Comparison of ENCODE assay signal across 18 cellular contexts in genomic region chr5:92064993-92065392, GRCh38.
"Had no signal": no experiment of that assay in that cellular context is flagged by ENCODE, and none has a peak within 500 bp of the region (broad histone marks: within the 10 kb centered on the region; RNA-seq: fewer than 3 reads in every experiment).

No MANE protein-coding gene starts in this region.

- H3K36me3 ChIP-seq: heart left ventricle, neutrophil, right atrium auricular region, sigmoid colon, tibial nerve, upper lobe of right lung, vagina had no signal

- H3K4me1 ChIP-seq: heart left ventricle, right atrium auricular region, sigmoid colon, testis, tibial nerve, upper lobe of right lung, vagina had no signal

- H3K9me3 ChIP-seq: mucosa of descending colon, right atrium auricular region, sigmoid colon, testis, upper lobe of right lung, vagina had no signal

- H3K27ac ChIP-seq: heart left ventricle, neutrophil, right atrium auricular region, sigmoid colon, skin epidermis, testis, tibial nerve, upper lobe of right lung, vagina had no signal

- H3K4me3 ChIP-seq: heart left ventricle, mucosa of descending colon, right atrium auricular region, sigmoid colon, skin epidermis, testis, tibial nerve, upper lobe of right lung, vagina had no signal

- H3K27me3 ChIP-seq: heart left ventricle, neutrophil, right atrium auricular region, sigmoid colon, testis, tibial nerve, upper lobe of right lung, vagina had no signal

- ATAC-seq: heart left ventricle; mucosa of descending colon; naive thymus-derived CD8-positive, alpha-beta T cell; stimulated activated naive B cell treated with anti-CD40 and anti-IgM and Interleukin-4, amounts not matched to agents 10 μg/mL and 1 μg/mL and 100 μg/mL, for 72 hours; stimulated activated naive CD8-positive, alpha-beta T cell treated with anti-CD3 and anti-CD28 coated beads, Interleukin-15, amount 100 ng/mL, for 72 hours; upper lobe of right lung had no signal

- DNase-seq: dermis blood vessel endothelial cell; heart left ventricle; hippocampal formation; mucosa of descending colon; naive thymus-derived CD8-positive, alpha-beta T cell; posterior cingulate gyrus; sigmoid colon; stimulated activated CD4-positive, alpha-beta T cell treated with anti-CD3 and anti-CD28 coated beads, Interleukin-2, amount 100 ng/mL, for 24 hours; stimulated activated CD4-positive, alpha-beta T cell treated with anti-CD3 and anti-CD28 coated beads, Interleukin-4, amount 100 ng/mL, for 4 hours; stimulated activated naive B cell treated with anti-CD40 and anti-IgM and Interleukin-4, amounts not matched to agents 10 μg/mL and 1 μg/mL and 100 μg/mL, for 72 hours; stimulated activated naive CD8-positive, alpha-beta T cell treated with anti-CD3 and anti-CD28 coated beads, Interleukin-15, amount 100 ng/mL, for 72 hours; testis; upper lobe of right lung had no signal
